9 cellular contexts compared by ENCODE assay signal in genomic region chr3:189233225-189233858, GRCh38.
DNase-seq lines count a peak whose midpoint lies in the region; ATAC-seq and TF ChIP-seq lines count a peak whose summit lies in the region.
"Had no signal": no experiment of that assay in that cellular context is flagged by ENCODE, and none has a peak within 500 bp of the region (broad histone marks: within the 10 kb centered on the region; RNA-seq: fewer than 3 reads in every experiment).

No MANE protein-coding gene starts in this region.

- DNase-seq in COLO829 (ENCODE audit: low spot score): peak; percentile 83
- DNase-seq in HCT116 (ENCODE audit: low read depth, low spot score): peak; percentile 70
- peak; percentile 28 for DNase-seq in NCI-H748 treated with DMSO at 0.1 percent for 48 hours (lab: John Stamatoyannopoulos, UW)
- peak; percentile 71 for DNase-seq in brain microvascular endothelial cell
- peak; percentile 80 for DNase-seq in iPS-NIHi11 (ENCODE audit: low spot score)
- DNase-seq in stimulated activated CD4-positive, alpha-beta T cell treated with anti-CD3 and anti-CD28 coated beads, Interleukin-2, amount 100 ng/mL, for 24 hours: peak; percentile 24 to 36
- DNase-seq in natural killer cell treated with Interleukin-12 subunit alpha and Interleukin-12 subunit beta and Interleukin-15 and Interleukin-18, amount 100 ng/mL, for 72 hours (ENCODE audit: low spot score): no peak
- DNase-seq in central memory CD4-positive, alpha-beta T cell: no peak

- in situ Hi-C loops in brain microvascular endothelial cell (cut with HindIII; ENCODE audit: low pct_ligation_motif_present, low sequenced_read_pairs): no loop called here

- RAD21 ChIA-PET in HCT116 (lab: Charles Lee; ENCODE audit: low non-redundant PET in 1 of 2, low total read pairs in 2 of 2, uncharacterized antibody in 2 of 2, unreplicated experiment in 2 of 2): no interaction called here

- H3K4me3 Mint-ChIP-seq in natural killer cell treated with Interleukin-12 subunit alpha and Interleukin-12 subunit beta and Interleukin-15 and Interleukin-18, amount 100 ng/mL, for 72 hours: no peak overlapping the region
- H3K4me3 Mint-ChIP-seq: IgD-negative memory B cell had no signal

- H3K27ac ChIP-seq in HCT116 (ENCODE audit: low read depth, low read length): no peak overlapping the region
- no peak overlapping the region for H3K27ac ChIP-seq in brain microvascular endothelial cell

- BruUV-seq in HCT116 (replicated peaks; lab: Mats Ljungman, UMichigan): no TSS peak

- H3K4me1 Mint-ChIP-seq in natural killer cell treated with Interleukin-12 subunit alpha and Interleukin-12 subunit beta and Interleukin-15 and Interleukin-18, amount 100 ng/mL, for 72 hours (ENCODE audit: low read depth in 2 of 2): peaks cover 0 to 5% of the 10 kb centered on the region in 2 donors

- no peaks in the 10 kb centered on the region for H3K9me2 ChIP-seq in HCT116 (ENCODE audit: insufficient read depth)

- peak; percentile 95 for ATAC-seq in HCT116
- ATAC-seq in natural killer cell treated with Interleukin-12 subunit alpha and Interleukin-12 subunit beta and Interleukin-15 and Interleukin-18, amount 100 ng/mL, for 72 hours: no peak

- POLR2A ChIA-PET in HCT116 (lab: Charles Lee): no interaction called here

- H3K4me1 ChIP-seq in HCT116 (ENCODE audit: control insufficient read depth in 1 of 2, insufficient read depth in 2 of 2, low read length in 2 of 2): no peaks in the 10 kb centered on the region

- no peak overlapping the region for H3K4me2 ChIP-seq in HCT116 (ENCODE audit: low read length)

- no peak overlapping the region for H3K27ac Mint-ChIP-seq in natural killer cell treated with Interleukin-12 subunit alpha and Interleukin-12 subunit beta and Interleukin-15 and Interleukin-18, amount 100 ng/mL, for 72 hours
- H3K27ac Mint-ChIP-seq: IgD-negative memory B cell had no signal

- peaks cover 6% of the 10 kb centered on the region for H3K9me3 Mint-ChIP-seq in natural killer cell treated with Interleukin-12 subunit alpha and Interleukin-12 subunit beta and Interleukin-15 and Interleukin-18, amount 100 ng/mL, for 72 hours

- H3K79me2 ChIP-seq in HCT116 (ENCODE audit: insufficient read depth, low read length): no peaks in the 10 kb centered on the region

- H3K36me3 Mint-ChIP-seq in natural killer cell treated with Interleukin-12 subunit alpha and Interleukin-12 subunit beta and Interleukin-15 and Interleukin-18, amount 100 ng/mL, for 72 hours: no peaks in the 10 kb centered on the region
- H3K36me3 Mint-ChIP-seq: IgD-negative memory B cell had no signal

- H2AFZ ChIP-seq in HCT116 (ENCODE audit: low read depth, low read length, poor library complexity, severe bottlenecking): no peak overlapping the region

- H3K27me3 ChIP-seq in HCT116 (ENCODE audit: insufficient read depth, low read length): no peaks in the 10 kb centered on the region
- no peaks in the 10 kb centered on the region for H3K27me3 ChIP-seq in brain microvascular endothelial cell (replicated peaks)

- TF ChIP-seq POLR2A in HCT116 (IDR thresholded peaks at IDR 0.05; ENCODE audit: borderline replicate concordance, extremely low read depth, insufficient read depth, insufficient read length): no peak

- CTCF ChIA-PET in HCT116 (lab: Charles Lee): interaction anchor here (0.6 to 4.7 kb wide), 14 partner anchors 9 to 1554 kb away, joined by 3 to 34 read pairs (median 5); no protein-coding TSS in a partner anchor

- H3K4me3 ChIP-seq in HCT116 (replicated peaks in 1 of 2; ENCODE audit: low read depth in 1 of 2, low read length in 2 of 2) (no peak overlapping the region), brain microvascular endothelial cell (ENCODE audit: low read depth, low read length) (no peak overlapping the region)

- no peak overlapping the region for H3K9ac ChIP-seq in HCT116 (ENCODE audit: low read length)

- intact Hi-C loops in HCT116 (cut with micrococcal nuclease): loop anchor here (1.0 to 2.0 kb wide), 4 partner anchors 37 to 1495 kb away; no protein-coding TSS in a partner anchor

- H3K36me3 ChIP-seq in HCT116 (ENCODE audit: control insufficient read depth in 1 of 2, insufficient read depth in 2 of 2, low read length in 2 of 2): no peaks in the 10 kb centered on the region
- no peaks in the 10 kb centered on the region for H3K36me3 ChIP-seq in brain microvascular endothelial cell (replicated peaks)

- no peaks in the 10 kb centered on the region for H3K9me3 ChIP-seq in HCT116 (ENCODE audit: control insufficient read depth in 1 of 2, insufficient read depth in 1 of 2, low read depth in 1 of 2, low read length in 2 of 2)

- H3K27me3 Mint-ChIP-seq in natural killer cell treated with Interleukin-12 subunit alpha and Interleukin-12 subunit beta and Interleukin-15 and Interleukin-18, amount 100 ng/mL, for 72 hours: peaks cover 11 to 37% of the 10 kb centered on the region in 2 donors

- TF ChIP-seq RAD21 in HCT116 (IDR thresholded peaks at IDR 0.05; ENCODE audit: low read depth): peak; percentile 95

- TF ChIP-seq CTCF in HCT116 (IDR thresholded peaks at IDR 0.05 in 2 of 3, conservative IDR thresholded peaks at IDR 0.05 in 1 of 3; ENCODE audit: borderline replicate concordance in 1 of 3, insufficient read depth in 1 of 3, low read depth in 2 of 3, low read length in 2 of 3) (peak; percentile 90 to 96 (median 90)), brain microvascular endothelial cell (IDR thresholded peaks at IDR 0.05; ENCODE audit: low read depth, low read length, missing control alignments) (peak; percentile 88)

- H4K20me1 ChIP-seq in HCT116 (ENCODE audit: insufficient read depth): no peaks in the 10 kb centered on the region

TF ChIP-seq in HCT116, 20 proteins besides CTCF, POLR2A, EP300 and RAD21 (continues in another document):
- TF ChIP-seq TCF7L2 (IDR thresholded peaks at IDR 0.05; ENCODE audit: borderline replicate concordance, extremely low read depth, insufficient read depth, insufficient read length) (no peak), ELF1 (IDR thresholded peaks at IDR 0.05; ENCODE audit: borderline replicate concordance, low read depth) (no peak), EGR1 (IDR thresholded peaks at IDR 0.05; ENCODE audit: low read depth) (no peak), JUND (IDR thresholded peaks at IDR 0.05) (no peak), SRF (IDR thresholded peaks at IDR 0.05; ENCODE audit: low read depth) (no peak), ZFX (IDR thresholded peaks at IDR 0.05) (no peak), YY1 (IDR thresholded peaks at IDR 0.05; ENCODE audit: extremely low read depth, insufficient replicate concordance, low read depth, low read length) (no peak), ZNF274 (IDR thresholded peaks at IDR 0.05; ENCODE audit: low read depth, low read length) (no peak), FOSL1 (IDR thresholded peaks at IDR 0.05; ENCODE audit: low read depth) (no peak), ATF3 (IDR thresholded peaks at IDR 0.05) (no peak), EZH2phosphoT487 (IDR thresholded peaks at IDR 0.05; ENCODE audit: borderline replicate concordance) (no peak), SP1 (IDR thresholded peaks at IDR 0.05; ENCODE audit: low read depth) (no peak)
- TF ChIP-seq, protein P1, sequence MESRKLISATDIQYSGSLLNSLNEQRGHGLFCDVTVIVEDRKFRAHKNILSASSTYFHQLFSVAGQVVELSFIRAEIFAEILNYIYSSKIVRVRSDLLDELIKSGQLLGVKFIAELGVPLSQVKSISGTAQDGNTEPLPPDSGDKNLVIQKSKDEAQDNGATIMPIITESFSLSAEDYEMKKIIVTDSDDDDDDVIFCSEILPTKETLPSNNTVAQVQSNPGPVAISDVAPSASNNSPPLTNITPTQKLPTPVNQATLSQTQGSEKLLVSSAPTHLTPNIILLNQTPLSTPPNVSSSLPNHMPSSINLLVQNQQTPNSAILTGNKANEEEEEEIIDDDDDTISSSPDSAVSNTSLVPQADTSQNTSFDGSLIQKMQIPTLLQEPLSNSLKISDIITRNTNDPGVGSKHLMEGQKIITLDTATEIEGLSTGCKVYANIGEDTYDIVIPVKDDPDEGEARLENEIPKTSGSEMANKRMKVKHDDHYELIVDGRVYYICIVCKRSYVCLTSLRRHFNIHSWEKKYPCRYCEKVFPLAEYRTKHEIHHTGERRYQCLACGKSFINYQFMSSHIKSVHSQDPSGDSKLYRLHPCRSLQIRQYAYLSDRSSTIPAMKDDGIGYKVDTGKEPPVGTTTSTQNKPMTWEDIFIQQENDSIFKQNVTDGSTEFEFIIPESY (IDR thresholded peaks at IDR 0.05; ENCODE audit: extremely low read depth, insufficient replicate concordance, low read length): no peak
- TF ChIP-seq, protein P2, sequence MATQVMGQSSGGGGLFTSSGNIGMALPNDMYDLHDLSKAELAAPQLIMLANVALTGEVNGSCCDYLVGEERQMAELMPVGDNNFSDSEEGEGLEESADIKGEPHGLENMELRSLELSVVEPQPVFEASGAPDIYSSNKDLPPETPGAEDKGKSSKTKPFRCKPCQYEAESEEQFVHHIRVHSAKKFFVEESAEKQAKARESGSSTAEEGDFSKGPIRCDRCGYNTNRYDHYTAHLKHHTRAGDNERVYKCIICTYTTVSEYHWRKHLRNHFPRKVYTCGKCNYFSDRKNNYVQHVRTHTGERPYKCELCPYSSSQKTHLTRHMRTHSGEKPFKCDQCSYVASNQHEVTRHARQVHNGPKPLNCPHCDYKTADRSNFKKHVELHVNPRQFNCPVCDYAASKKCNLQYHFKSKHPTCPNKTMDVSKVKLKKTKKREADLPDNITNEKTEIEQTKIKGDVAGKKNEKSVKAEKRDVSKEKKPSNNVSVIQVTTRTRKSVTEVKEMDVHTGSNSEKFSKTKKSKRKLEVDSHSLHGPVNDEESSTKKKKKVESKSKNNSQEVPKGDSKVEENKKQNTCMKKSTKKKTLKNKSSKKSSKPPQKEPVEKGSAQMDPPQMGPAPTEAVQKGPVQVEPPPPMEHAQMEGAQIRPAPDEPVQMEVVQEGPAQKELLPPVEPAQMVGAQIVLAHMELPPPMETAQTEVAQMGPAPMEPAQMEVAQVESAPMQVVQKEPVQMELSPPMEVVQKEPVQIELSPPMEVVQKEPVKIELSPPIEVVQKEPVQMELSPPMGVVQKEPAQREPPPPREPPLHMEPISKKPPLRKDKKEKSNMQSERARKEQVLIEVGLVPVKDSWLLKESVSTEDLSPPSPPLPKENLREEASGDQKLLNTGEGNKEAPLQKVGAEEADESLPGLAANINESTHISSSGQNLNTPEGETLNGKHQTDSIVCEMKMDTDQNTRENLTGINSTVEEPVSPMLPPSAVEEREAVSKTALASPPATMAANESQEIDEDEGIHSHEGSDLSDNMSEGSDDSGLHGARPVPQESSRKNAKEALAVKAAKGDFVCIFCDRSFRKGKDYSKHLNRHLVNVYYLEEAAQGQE (IDR thresholded peaks at IDR 0.05; ENCODE audit: low read depth): no peak
- TF ChIP-seq, protein P3, sequence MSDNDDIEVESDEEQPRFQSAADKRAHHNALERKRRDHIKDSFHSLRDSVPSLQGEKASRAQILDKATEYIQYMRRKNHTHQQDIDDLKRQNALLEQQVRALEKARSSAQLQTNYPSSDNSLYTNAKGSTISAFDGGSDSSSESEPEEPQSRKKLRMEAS (IDR thresholded peaks at IDR 0.05): no peak

Comparison
In these comparisons a context has a peak if more than half of its experiments do, and no peak if none do; other contexts are left out.
1. DNase-seq: peak in COLO829 (single experiment), HCT116 (single experiment), NCI-H748 treated with DMSO at 0.1 percent for 48 hours (single experiment), brain microvascular endothelial cell (single experiment), iPS-NIHi11 (single experiment) and stimulated activated CD4-positive, alpha-beta T cell treated with anti-CD3 and anti-CD28 coated beads, Interleukin-2, amount 100 ng/mL, for 24 hours (2 of 2); none in natural killer cell treated with Interleukin-12 subunit alpha and Interleukin-12 subunit beta and Interleukin-15 and Interleukin-18, amount 100 ng/mL, for 72 hours (single experiment) and central memory CD4-positive, alpha-beta T cell (single experiment).